ENCODE assay signal across 22 cellular contexts in genomic region chr4:14087459-14087858, GRCh38.
DNase-seq lines count a peak whose midpoint lies in the region; ATAC-seq, FAIRE-seq and TF ChIP-seq lines count a peak whose summit lies in the region.
"Had no signal": no experiment of that assay in that cellular context is flagged by ENCODE, and none has a peak within 500 bp of the region (broad histone marks: within the 10 kb centered on the region; RNA-seq: fewer than 3 reads in every experiment).

No MANE protein-coding gene starts in this region.

- in situ Hi-C loops in GM12878 (cut with MboI): no loop called here

- DNase-seq in GM12878 (ENCODE audit: low read depth, low spot score): peak; percentile 16
- no peak for DNase-seq in stimulated activated naive CD4-positive, alpha-beta T cell (lab: John Stamatoyannopoulos, UW)
- no peak for DNase-seq in activated T-cell treated with anti-CD3 and anti-CD28 coated beads, Interleukin-2, amount 50 U/mL, for 4 hours
- no peak for DNase-seq in stimulated activated CD4-positive, alpha-beta T cell treated with anti-CD3 and anti-CD28 coated beads, Interleukin-12 subunit alpha, Interleukin-12 subunit beta, amount 100 ng/mL, for 4 hours
- DNase-seq: activated CD4-positive, alpha-beta T cell treated with anti-CD3 and anti-CD28 coated beads, Interleukin-2, amount 10 ng/mL, durations not matched to agents 7 days and 5 days; activated T-cell treated with anti-CD3 and anti-CD28 coated beads, Interleukin-2, amount 50 U/mL, for 72 hours; adrenal gland; cerebellar nuclear complex; DND-41; gastrocnemius medialis; H7; mesendoderm; NCI-H1694 treated with DMSO at 0.1 percent for 48 hours; NCI-H748 treated with DMSO at 0.1 percent for 48 hours; right cardiac atrium; stimulated activated CD4-positive, alpha-beta T cell treated with anti-CD3 and anti-CD28 coated beads, Interleukin-4, amount 100 ng/mL, for 24 hours; T-helper 17 cell had no signal

- no peak overlapping the region for H3K4me2 ChIP-seq in GM12878 (ENCODE audit: control insufficient read depth, insufficient read depth)

- H3K9me3 ChIP-seq in GM12878 (replicated peaks; ENCODE audit: control insufficient read depth, insufficient read depth, low read length): no peaks in the 10 kb centered on the region
- H3K9me3 ChIP-seq: adrenal gland, gastrocnemius medialis had no signal

- WGBS in GM12878 (ENCODE audit: insufficient coverage, insufficient replicate concordance, low lambda C conversion rate, missing lambda C conversion rate): 42% methylated on average over 2 of the region's 2 CpGs

- TF ChIP-seq EP300 in GM12878 (IDR thresholded peaks at IDR 0.05; ENCODE audit: borderline replicate concordance in 1 of 2, control insufficient read depth in 1 of 2, low read depth in 2 of 2, low read length in 2 of 2): no peak

- no peak overlapping the region for H3K27ac ChIP-seq in GM12878 (ENCODE audit: control insufficient read depth, insufficient read depth)
- H3K27ac ChIP-seq: adrenal gland, C4-2B, gastrocnemius medialis had no signal

- FAIRE-seq in GM12878 (lab: Jason Lieb, UNC): no peak

- no peaks in the 10 kb centered on the region for H3K27me3 ChIP-seq in GM12878 (replicated peaks in 1 of 2; ENCODE audit: control insufficient read depth in 2 of 2, insufficient read depth in 2 of 2, low read length in 1 of 2)
- H3K27me3 ChIP-seq: adrenal gland, gastrocnemius medialis had no signal

- no peaks in the 10 kb centered on the region for H3K79me2 ChIP-seq in GM12878 (ENCODE audit: control insufficient read depth, insufficient read depth, low read length)

- no TSS peak for BruUV-seq in GM12878 (replicated peaks; lab: Mats Ljungman, UMichigan)

- no peak overlapping the region for H3K4me3 ChIP-seq in GM12878
- H3K4me3 ChIP-seq: adrenal gland, gastrocnemius medialis had no signal

- H3K4me1 ChIP-seq in GM12878 (ENCODE audit: control insufficient read depth, insufficient read depth, low read length): no peaks in the 10 kb centered on the region
- H3K4me1 ChIP-seq: adrenal gland, gastrocnemius medialis had no signal

- no peak for TF ChIP-seq RAD21 in GM12878 (IDR thresholded peaks at IDR 0.05; ENCODE audit: insufficient read depth, low read depth, low read length)

- CTCF ChIA-PET in GM12878 (lab: Yijun Ruan, JAX): no interaction called here

- ATAC-seq in GM18873 (IDR thresholded peaks at IDR 0.05; ENCODE audit: low FRiP score, unreplicated experiment) (peak; percentile 87), GM21528 (IDR thresholded peaks at IDR 0.05; ENCODE audit: low FRiP score, unreplicated experiment) (peak; percentile 83), HG03066 (IDR thresholded peaks at IDR 0.05; ENCODE audit: low read depth, unreplicated experiment) (peak; percentile 63), GM12878 (peak; percentile 77), HG03280 (IDR thresholded peaks at IDR 0.05; ENCODE audit: unreplicated experiment) (no peak)
- ATAC-seq in activated T-cell treated with anti-CD3 and anti-CD28 coated beads, Interleukin-2, amount 50 U/mL, for 4 hours: no peak
- ATAC-seq: activated T-cell treated with anti-CD3 and anti-CD28 coated beads, Interleukin-2, amount 50 U/mL, for 72 hours; gastrocnemius medialis; right cardiac atrium; T-helper 17 cell had no signal

- POLR2A ChIA-PET in GM12878 (lab: Charles Lee): no interaction called here

- SMC1A ChIA-PET in GM12878 (lab: Charles Lee; ENCODE audit: uncharacterized antibody, unreplicated experiment): no interaction called here

- H2AFZ ChIP-seq in GM12878 (ENCODE audit: control insufficient read depth, low read depth, low read length): no peak overlapping the region

- no peak overlapping the region for H3K4me3 Mint-ChIP-seq in activated T-cell treated with anti-CD3 and anti-CD28 coated beads, Interleukin-2, amount 50 U/mL, for 4 hours
- H3K4me3 Mint-ChIP-seq: activated CD4-positive, alpha-beta T cell treated with anti-CD3 and anti-CD28 coated beads, Interleukin-2, amount 10 ng/mL, durations not matched to agents 7 days and 5 days; activated T-cell treated with anti-CD3 and anti-CD28 coated beads, Interleukin-2, amount 50 U/mL, for 72 hours; T-helper 17 cell had no signal

- intact Hi-C loops in GM12878 (cut with micrococcal nuclease; ENCODE audit: unreplicated experiment): no loop called here

- H3K9me3 Mint-ChIP-seq in activated T-cell treated with anti-CD3 and anti-CD28 coated beads, Interleukin-2, amount 50 U/mL, for 4 hours: peaks cover 12% of the 10 kb centered on the region

- TF ChIP-seq CTCF in GM12878 (IDR thresholded peaks at IDR 0.05 in 2 of 3, conservative IDR thresholded peaks at IDR 0.05 in 1 of 3; ENCODE audit: control insufficient read depth in 2 of 3, extremely low read depth in 1 of 3, insufficient read depth in 1 of 3, low read depth in 3 of 3, low read length in 3 of 3): no peak

- no peaks in the 10 kb centered on the region for H3K36me3 ChIP-seq in GM12878 (ENCODE audit: control insufficient read depth in 2 of 2, insufficient read depth in 2 of 2, low read length in 1 of 2)
- H3K36me3 ChIP-seq: adrenal gland, gastrocnemius medialis had no signal

- no peaks in the 10 kb centered on the region for H3K36me3 Mint-ChIP-seq in activated T-cell treated with anti-CD3 and anti-CD28 coated beads, Interleukin-2, amount 50 U/mL, for 4 hours (ENCODE audit: insufficient read depth)

- no peak overlapping the region for H3K9ac ChIP-seq in GM12878 (ENCODE audit: control insufficient read depth, insufficient read depth, low read length)

- no peaks in the 10 kb centered on the region for H3K27me3 Mint-ChIP-seq in activated T-cell treated with anti-CD3 and anti-CD28 coated beads, Interleukin-2, amount 50 U/mL, for 4 hours (ENCODE audit: low read depth)
- H3K27me3 Mint-ChIP-seq: activated CD4-positive, alpha-beta T cell treated with anti-CD3 and anti-CD28 coated beads, Interleukin-2, amount 10 ng/mL, durations not matched to agents 7 days and 5 days; T-helper 17 cell had no signal

- H3K4me1 Mint-ChIP-seq in activated T-cell treated with anti-CD3 and anti-CD28 coated beads, Interleukin-2, amount 50 U/mL, for 4 hours (ENCODE audit: low read depth): no peaks in the 10 kb centered on the region
- H3K4me1 Mint-ChIP-seq: activated CD4-positive, alpha-beta T cell treated with anti-CD3 and anti-CD28 coated beads, Interleukin-2, amount 10 ng/mL, durations not matched to agents 7 days and 5 days; T-helper 17 cell had no signal

- RAD21 ChIA-PET in GM12878 (lab: Charles Lee; ENCODE audit: unreplicated experiment): no interaction called here

- no peak for TF ChIP-seq POLR2A in GM12878 (IDR thresholded peaks at IDR 0.05; ENCODE audit: low read depth, low read length)

- no peaks in the 10 kb centered on the region for H4K20me1 ChIP-seq in GM12878 (ENCODE audit: control insufficient read depth, insufficient read depth)

TF ChIP-seq in GM12878, 131 proteins besides CTCF, POLR2A, EP300 and RAD21:
- no peak for TF ChIP-seq CHD1 (IDR thresholded peaks at IDR 0.05; ENCODE audit: low read depth, low read length)
- TF ChIP-seq PKNOX1 (IDR thresholded peaks at IDR 0.05): peak; percentile 82
- TF ChIP-seq JUND (IDR thresholded peaks at IDR 0.05; ENCODE audit: low read depth, low read length): no peak
- TF ChIP-seq GATAD2B (conservative IDR thresholded peaks at IDR 0.05; ENCODE audit: low read depth): no peak
- no peak for TF ChIP-seq PML (IDR thresholded peaks at IDR 0.05; ENCODE audit: low read length)
- TF ChIP-seq NFXL1 (IDR thresholded peaks at IDR 0.05; ENCODE audit: borderline replicate concordance): no peak
- peak; percentile 34; the same call in 1 of the 2 replicates for TF ChIP-seq ATF7 (IDR thresholded peaks at IDR 0.05; ENCODE audit: low read depth)
- no peak for TF ChIP-seq SPI1 (IDR thresholded peaks at IDR 0.05; ENCODE audit: borderline replicate concordance, insufficient read depth, low read depth, low read length)
- TF ChIP-seq RUNX3 (IDR thresholded peaks at IDR 0.05; ENCODE audit: low read length): no peak
- TF ChIP-seq MEF2B (IDR thresholded peaks at IDR 0.05; ENCODE audit: partially characterized antibody, poor library complexity, severe bottlenecking): peak; percentile 54
- 0 out of 2 replicates have a peak, but pooled peaks have one; percentile 26 for TF ChIP-seq MEF2A (IDR thresholded peaks at IDR 0.05; ENCODE audit: insufficient read depth, low read depth, low read length)

Comparison
In these comparisons a context has a peak if more than half of its experiments do, and no peak if none do; other contexts are left out.
1. ATAC-seq: peak in GM18873 (single experiment), GM21528 (single experiment), HG03066 (single experiment) and GM12878 (single experiment); none in activated T-cell treated with anti-CD3 and anti-CD28 coated beads, Interleukin-2, amount 50 U/mL, for 4 hours (0 of 2) and HG03280 (single experiment).